Comparison of ENCODE assay signal across 19 cellular contexts in the genomic region with DNA sequence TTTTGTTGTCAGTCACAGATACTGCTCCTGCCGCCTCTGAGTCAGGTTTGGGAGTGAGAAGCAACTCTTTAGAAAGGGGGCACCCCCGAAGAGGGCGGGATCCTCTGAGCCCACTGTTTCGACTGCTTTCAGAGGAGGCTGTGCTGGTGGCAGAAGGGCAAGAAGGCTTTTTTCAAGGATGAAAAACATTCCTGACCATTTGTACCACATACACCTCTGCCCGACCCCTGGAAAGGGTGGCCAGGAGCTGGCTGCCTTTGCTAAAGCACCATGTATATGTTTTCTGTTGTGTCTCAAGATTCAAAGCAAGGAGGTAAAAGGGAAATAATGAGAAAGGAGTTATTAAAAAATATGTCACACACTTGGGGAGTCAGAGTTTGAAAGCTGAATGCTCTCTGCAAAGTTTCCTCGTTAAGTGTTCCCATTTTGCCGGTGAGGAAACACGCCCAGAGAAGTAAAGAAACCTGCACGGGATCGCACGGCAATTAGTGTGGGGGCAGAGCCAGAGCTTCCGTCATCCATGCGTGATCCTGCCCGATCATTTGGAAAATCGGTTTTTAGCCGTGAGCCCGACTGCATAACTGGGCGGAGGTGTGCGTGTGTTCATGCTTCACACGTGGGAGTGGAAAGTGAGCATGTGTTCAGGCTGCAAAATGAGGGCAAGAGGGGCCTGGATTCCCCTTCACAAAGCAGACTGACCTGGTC.
"Had no signal": no experiment of that assay in that cellular context is flagged by ENCODE, and none has a peak within 500 bp of the region (broad histone marks: within the 10 kb centered on the region; RNA-seq: fewer than 3 reads in every experiment).

No MANE protein-coding gene starts in this region.

- H3K4me3 Mint-ChIP-seq: activated naive CD8-positive, alpha-beta T cell treated with anti-CD3 and anti-CD28 coated beads, Interleukin-2, amount 10 ng/mL, durations not matched to agents 7 days and 5 days; memory B cell; natural killer cell; stimulated activated naive CD8-positive, alpha-beta T cell treated with anti-CD3 and anti-CD28 coated beads, Interleukin-15, amount 100 ng/mL, for 72 hours; T-helper 17 cell had no signal

- FAIRE-seq: keratinocyte, TTC549 had no signal

- DNase-seq: activated CD4-positive, alpha-beta T cell treated with anti-CD3 and anti-CD28 coated beads, Interleukin-2, amount 50 U/mL, for 1 hour; activated CD8-positive, alpha-beta memory T cell treated with anti-CD3 and anti-CD28 coated beads for 24 hours; activated naive CD4-positive, alpha-beta T cell; activated naive CD8-positive, alpha-beta T cell treated with anti-CD3 and anti-CD28 coated beads, Interleukin-2, amount 10 ng/mL, durations not matched to agents 7 days and 5 days; anterior cingulate cortex; erythroblast; hippocampal formation; left ventricle myocardium superior; natural killer cell; sigmoid colon; stimulated activated CD4-positive, alpha-beta T cell treated with anti-CD3 and anti-CD28 coated beads, Interleukin-1b, Interleukin-23, amount 100 ng/mL, for 48 hours; stimulated activated naive CD8-positive, alpha-beta T cell treated with anti-CD3 and anti-CD28 coated beads, Interleukin-15, amount 100 ng/mL, for 72 hours; T-helper 17 cell had no signal

- H3K36me3 ChIP-seq: prostate gland, sigmoid colon had no signal

- ATAC-seq: activated CD4-positive, CD25-positive, alpha-beta regulatory T cell treated with anti-CD3 and anti-CD28 coated beads, Interleukin-2, amount 50 U/mL, for 24 hours; natural killer cell; stimulated activated naive CD8-positive, alpha-beta T cell treated with anti-CD3 and anti-CD28 coated beads, Interleukin-15, amount 100 ng/mL, for 72 hours; T-helper 17 cell had no signal

- H3K4me3 ChIP-seq: prostate gland, sigmoid colon, testis had no signal

- H3K27me3 Mint-ChIP-seq: activated naive CD8-positive, alpha-beta T cell treated with anti-CD3 and anti-CD28 coated beads, Interleukin-2, amount 10 ng/mL, durations not matched to agents 7 days and 5 days; stimulated activated naive CD8-positive, alpha-beta T cell treated with anti-CD3 and anti-CD28 coated beads, Interleukin-15, amount 100 ng/mL, for 72 hours; T-helper 17 cell had no signal

- H3K36me3 Mint-ChIP-seq: activated naive CD8-positive, alpha-beta T cell treated with anti-CD3 and anti-CD28 coated beads, Interleukin-2, amount 10 ng/mL, durations not matched to agents 7 days and 5 days; memory B cell; natural killer cell had no signal

- H3K4me1 Mint-ChIP-seq: activated naive CD8-positive, alpha-beta T cell treated with anti-CD3 and anti-CD28 coated beads, Interleukin-2, amount 10 ng/mL, durations not matched to agents 7 days and 5 days; natural killer cell; stimulated activated naive CD8-positive, alpha-beta T cell treated with anti-CD3 and anti-CD28 coated beads, Interleukin-15, amount 100 ng/mL, for 72 hours; T-helper 17 cell had no signal

- H3K27ac Mint-ChIP-seq: activated naive CD8-positive, alpha-beta T cell treated with anti-CD3 and anti-CD28 coated beads, Interleukin-2, amount 10 ng/mL, durations not matched to agents 7 days and 5 days; memory B cell; natural killer cell; stimulated activated naive CD8-positive, alpha-beta T cell treated with anti-CD3 and anti-CD28 coated beads, Interleukin-15, amount 100 ng/mL, for 72 hours; T-helper 17 cell had no signal

- H3K9me3 ChIP-seq: prostate gland, sigmoid colon, testis had no signal

- H3K4me1 ChIP-seq: prostate gland, sigmoid colon, testis had no signal

- H3K27me3 ChIP-seq: sigmoid colon, testis had no signal

- H3K27ac ChIP-seq: prostate gland, sigmoid colon, testis had no signal

- H3K9me3 Mint-ChIP-seq: activated naive CD8-positive, alpha-beta T cell treated with anti-CD3 and anti-CD28 coated beads, Interleukin-2, amount 10 ng/mL, durations not matched to agents 7 days and 5 days; memory B cell; natural killer cell; stimulated activated naive CD8-positive, alpha-beta T cell treated with anti-CD3 and anti-CD28 coated beads, Interleukin-15, amount 100 ng/mL, for 72 hours had no signal
